ENCODE assay signal across 10 cellular contexts in genomic region chr19:12784871-12785430, GRCh38. TPM values are rescaled to one million over a fixed set of nuclear protein-coding genes. Genes with fewer than 3 reads are reported as not detected.
A peak's percentile ranks its signal among the peaks of the same experiment; 100 is the strongest.
DNase-seq lines count a peak whose midpoint lies in the region; ATAC-seq and TF ChIP-seq lines count a peak whose summit lies in the region.
"Had no signal": no experiment of that assay in that cellular context is flagged by ENCODE, and none has a peak within 500 bp of the region (broad histone marks: within the 10 kb centered on the region; RNA-seq: fewer than 3 reads in every experiment).

No MANE protein-coding gene starts in this region.

- ATAC-seq in central memory CD8-positive, alpha-beta T cell (replicated peaks; ENCODE audit: extremely low read depth, poor library complexity, severe bottlenecking) = peak; percentile 20
- ATAC-seq in naive thymus-derived CD8-positive, alpha-beta T cell = peak in 1 of 2 donors; percentile 1
- no peak for ATAC-seq in HG03039 (IDR thresholded peaks at IDR 0.05; ENCODE audit: unreplicated experiment)
- ATAC-seq in GM18907 (IDR thresholded peaks at IDR 0.05; ENCODE audit: unreplicated experiment) = no peak
- ATAC-seq in GM19395 (IDR thresholded peaks at IDR 0.05; ENCODE audit: unreplicated experiment) = no peak
- ATAC-seq: stimulated activated naive B cell treated with anti-CD40 and anti-IgM and Interleukin-4, amounts not matched to agents 10 μg/mL and 1 μg/mL and 100 μg/mL, for 72 hours had no signal

- no peak overlapping the region for H3K27ac Mint-ChIP-seq in central memory CD8-positive, alpha-beta T cell (ENCODE audit: low read depth)
- no peak overlapping the region for H3K27ac Mint-ChIP-seq in naive thymus-derived CD8-positive, alpha-beta T cell
- H3K27ac Mint-ChIP-seq: stimulated activated naive B cell treated with anti-CD40 and anti-IgM and Interleukin-4, amounts not matched to agents 10 μg/mL and 1 μg/mL and 100 μg/mL, for 72 hours had no signal

- DNase-seq in BE2C (peak; percentile 44), NCI-H82 (lab: John Stamatoyannopoulos, UW) (no peak)
- peak in 1 of 2 donors; percentile 71 for DNase-seq in central memory CD8-positive, alpha-beta T cell (ENCODE audit: low spot score in 2 of 2)
- DNase-seq in naive thymus-derived CD8-positive, alpha-beta T cell = peak in 8 of 10 donors; percentile 15 to 72 (median 61)
- DNase-seq: stimulated activated naive B cell treated with anti-CD40 and anti-IgM and Interleukin-4, amounts not matched to agents 10 μg/mL and 1 μg/mL and 100 μg/mL, for 72 hours had no signal

- H3K9me3 ChIP-seq in BE2C = no peaks in the 10 kb centered on the region
- no peaks in the 10 kb centered on the region for H3K9me3 ChIP-seq in KOPT-K1 (ENCODE audit: insufficient read depth, low read length, poor library complexity, severe bottlenecking)

- no peaks in the 10 kb centered on the region for H3K27me3 Mint-ChIP-seq in central memory CD8-positive, alpha-beta T cell
- H3K27me3 Mint-ChIP-seq in naive thymus-derived CD8-positive, alpha-beta T cell = no peaks in the 10 kb centered on the region
- H3K27me3 Mint-ChIP-seq: stimulated activated naive B cell treated with anti-CD40 and anti-IgM and Interleukin-4, amounts not matched to agents 10 μg/mL and 1 μg/mL and 100 μg/mL, for 72 hours had no signal

- H3K27me3 ChIP-seq in BE2C = no peaks in the 10 kb centered on the region

- TF ChIP-seq CTCF in BE2C (IDR thresholded peaks at IDR 0.05; ENCODE audit: low read depth, low read length) = no peak

- no peaks in the 10 kb centered on the region for H3K9me3 Mint-ChIP-seq in central memory CD8-positive, alpha-beta T cell
- H3K9me3 Mint-ChIP-seq in naive thymus-derived CD8-positive, alpha-beta T cell = no peaks in the 10 kb centered on the region
- H3K9me3 Mint-ChIP-seq: stimulated activated naive B cell treated with anti-CD40 and anti-IgM and Interleukin-4, amounts not matched to agents 10 μg/mL and 1 μg/mL and 100 μg/mL, for 72 hours had no signal

- peak overlapping the region; percentile 99 for H3K27ac ChIP-seq in KOPT-K1 (ENCODE audit: low read depth, low read length, poor library complexity, severe bottlenecking)

- no peak overlapping the region for H3K4me3 Mint-ChIP-seq in central memory CD8-positive, alpha-beta T cell
- H3K4me3 Mint-ChIP-seq in naive thymus-derived CD8-positive, alpha-beta T cell = no peak overlapping the region
- H3K4me3 Mint-ChIP-seq: stimulated activated naive B cell treated with anti-CD40 and anti-IgM and Interleukin-4, amounts not matched to agents 10 μg/mL and 1 μg/mL and 100 μg/mL, for 72 hours had no signal

- H3K36me3 ChIP-seq in BE2C (no peaks in the 10 kb centered on the region), KOPT-K1 (ENCODE audit: insufficient read depth, low read length) (no peaks in the 10 kb centered on the region)

- H3K36me3 Mint-ChIP-seq in central memory CD8-positive, alpha-beta T cell (ENCODE audit: insufficient read depth) = peaks cover 14% of the 10 kb centered on the region
- no peaks in the 10 kb centered on the region for H3K36me3 Mint-ChIP-seq in naive thymus-derived CD8-positive, alpha-beta T cell
- H3K36me3 Mint-ChIP-seq: stimulated activated naive B cell treated with anti-CD40 and anti-IgM and Interleukin-4, amounts not matched to agents 10 μg/mL and 1 μg/mL and 100 μg/mL, for 72 hours had no signal

- H3K4me1 Mint-ChIP-seq in central memory CD8-positive, alpha-beta T cell = peaks cover 15% of the 10 kb centered on the region
- peaks cover 17 to 48% (median 25%) of the 10 kb centered on the region in 4 donors for H3K4me1 Mint-ChIP-seq in naive thymus-derived CD8-positive, alpha-beta T cell

- no peak overlapping the region for H3K4me3 ChIP-seq in BE2C (ENCODE audit: low read depth, low read length)

- H3K4me1 ChIP-seq in BE2C = peaks cover 46% of the 10 kb centered on the region

- POLR2A ChIA-PET in naive thymus-derived CD8-positive, alpha-beta T cell (lab: Charles Lee) = interaction anchor here (0.7 to 1.4 kb wide), 2 partner anchors 11 to 1590 kb away, joined by 3 to 4 read pairs; no protein-coding TSS in a partner anchor

RNA-seq across cellular contexts. Expression of gene JUNB, which starts 6.3 kb away (rescaled TPM):
- polyA plus RNA-seq in BE2C (2012; ENCODE audit: insufficient read depth, insufficient read length, low read depth) = 179 TPM
- 100 to 1,000 TPM in 1 of 2 experiments, 10 to 100 TPM in 1; 99.1 to 103 TPM for total RNA-seq in naive thymus-derived CD8-positive, alpha-beta T cell
- 1,000 to 10,000 TPM in 2 of 3 donors, 100 to 1,000 TPM in 1; 845 to 1,468 (median 1,203) TPM for polyA plus RNA-seq in naive thymus-derived CD8-positive, alpha-beta T cell

RNA-seq across cellular contexts. Expression of gene HOOK2, which starts 9.6 kb away (rescaled TPM):
- polyA plus RNA-seq in BE2C (2012; ENCODE audit: insufficient read depth, insufficient read length, low read depth) = 21.0 TPM
- 10 to 100 TPM; 25.2 to 27.0 TPM for total RNA-seq in naive thymus-derived CD8-positive, alpha-beta T cell
- 1 to 10 TPM; 3.0 to 4.3 (median 3.2) TPM for polyA plus RNA-seq in naive thymus-derived CD8-positive, alpha-beta T cell

RNA-seq across cellular contexts. Expression of gene PRDX2, which starts 16.6 kb away (rescaled TPM):
- 872 TPM for polyA plus RNA-seq in BE2C (2012; ENCODE audit: insufficient read depth, insufficient read length, low read depth)
- 100 to 1,000 TPM; 108 to 112 TPM for total RNA-seq in naive thymus-derived CD8-positive, alpha-beta T cell
- 100 to 1,000 TPM; 253 to 362 (median 333) TPM for polyA plus RNA-seq in naive thymus-derived CD8-positive, alpha-beta T cell

RNA-seq across cellular contexts. Expression of gene THSD8, which starts 16.9 kb away (rescaled TPM):
- 12.4 TPM for polyA plus RNA-seq in BE2C (2012; ENCODE audit: insufficient read depth, insufficient read length, low read depth)
- 1 to 10 TPM in 1 of 2 experiments, not detected in 1; 1.1 TPM for total RNA-seq in naive thymus-derived CD8-positive, alpha-beta T cell
- polyA plus RNA-seq in naive thymus-derived CD8-positive, alpha-beta T cell = 1 to 10 TPM in 2 of 3 donors, under 1 TPM in 1; 0.96 to 3.1 (median 1.0) TPM
- total RNA-seq: kidney epithelial cell had no signal

RNA-seq across cellular contexts. Expression of gene RNASEH2A, which starts 21.4 kb away (rescaled TPM):
- 50.9 TPM for polyA plus RNA-seq in BE2C (2012; ENCODE audit: insufficient read depth, insufficient read length, low read depth)
- total RNA-seq in naive thymus-derived CD8-positive, alpha-beta T cell = 10 to 100 TPM; 12.1 to 12.9 TPM
- polyA plus RNA-seq in naive thymus-derived CD8-positive, alpha-beta T cell = 10 to 100 TPM; 16.3 to 22.6 (median 21.9) TPM
